In the genomic region with DNA sequence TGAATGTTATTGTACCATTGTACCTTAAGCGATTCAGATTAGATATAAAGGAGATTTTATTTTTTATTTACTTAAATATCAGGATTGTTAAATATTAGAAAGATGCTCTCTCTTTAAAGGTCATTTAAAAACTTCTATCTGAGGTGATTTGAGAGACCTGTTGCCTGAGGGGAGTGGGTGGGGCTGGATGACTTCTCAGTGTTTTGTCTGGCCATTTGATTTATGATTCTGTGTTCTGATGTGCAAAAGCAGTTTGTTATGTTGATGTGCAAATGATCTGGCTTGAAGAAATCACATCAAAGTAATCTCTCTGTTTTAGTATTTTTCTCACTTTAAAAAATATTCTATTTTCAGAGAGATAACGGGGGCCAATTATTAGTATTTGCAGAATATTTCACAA, we compare ENCODE assay signal across 19 cellular contexts.
"Had no signal": no experiment of that assay in that cellular context is flagged by ENCODE, and none has a peak within 500 bp of the region (broad histone marks: within the 10 kb centered on the region; RNA-seq: fewer than 3 reads in every experiment).

No MANE protein-coding gene starts in this region.

- H3K36me3 ChIP-seq: gastrocnemius medialis, heart right ventricle, prostate gland, spleen, tibial artery, upper lobe of left lung, uterus had no signal

- H3K4me3 ChIP-seq: gastrocnemius medialis, heart right ventricle, prostate gland, spleen, tibial artery, upper lobe of left lung, uterus had no signal

- H3K27me3 ChIP-seq: gastrocnemius medialis, heart right ventricle, spleen, tibial artery, upper lobe of left lung, uterus had no signal

- H3K27ac ChIP-seq: gastrocnemius medialis, heart right ventricle, parathyroid adenoma, prostate gland, spleen, tibial artery, upper lobe of left lung, uterus had no signal

- H3K9me3 ChIP-seq: gastrocnemius medialis, prostate gland, tibial artery, upper lobe of left lung, uterus had no signal

- H3K79me2 ChIP-seq: parathyroid adenoma had no signal

- H3K4me1 ChIP-seq: parathyroid adenoma, prostate gland, spleen, upper lobe of left lung, uterus had no signal

- DNase-seq: effector memory CD4-positive, alpha-beta T cell; gastrocnemius medialis; heart right ventricle; hypothalamus; kidney glomerular epithelial cell; mesendoderm; naive B cell; nephron progenitor cell; spleen; stimulated activated CD4-positive, alpha-beta T cell treated with anti-CD3 and anti-CD28 coated beads, Interleukin-15, amount 100 ng/mL, for 24 hours; stimulated activated CD4-positive, alpha-beta T cell treated with anti-CD3 and anti-CD28 coated beads, Interleukin-1b, Interleukin-23, amount 100 ng/mL, for 48 hours; stimulated activated CD4-positive, alpha-beta T cell treated with anti-CD3 and anti-CD28 coated beads, Interleukin-4, amount 100 ng/mL, for 24 hours; tibial artery; upper lobe of left lung; uterus had no signal

- ATAC-seq: esophagus mucosa, gastrocnemius medialis, heart right ventricle, sciatic nerve had no signal
